Comparison of ENCODE assay signal across 22 cellular contexts in genomic region chr2:225090746-225091145, GRCh38. TPM values are rescaled to one million over a fixed set of nuclear protein-coding genes. Genes with fewer than 3 reads are reported as not detected.
DNase-seq lines count a peak whose midpoint lies in the region; ATAC-seq and TF ChIP-seq lines count a peak whose summit lies in the region.
"Had no signal": no experiment of that assay in that cellular context is flagged by ENCODE, and none has a peak within 500 bp of the region (broad histone marks: within the 10 kb centered on the region; RNA-seq: fewer than 3 reads in every experiment).

No MANE protein-coding gene starts in this region.

- peak overlapping the region; percentile 70 for H3K27ac ChIP-seq in brain microvascular endothelial cell
- H3K27ac ChIP-seq: left ventricle myocardium inferior, RWPE1, spleen, stomach had no signal

- no peak for TF ChIP-seq CTCF in brain microvascular endothelial cell (IDR thresholded peaks at IDR 0.05; ENCODE audit: low read depth, low read length, missing control alignments)

- no peaks in the 10 kb centered on the region for H3K9me3 ChIP-seq in skeletal muscle satellite cell (replicated peaks; ENCODE audit: low read length)
- H3K9me3 ChIP-seq: left ventricle myocardium inferior, spleen, stomach had no signal

- DNase-seq in GM03348 (ENCODE audit: low spot score), result peak; percentile 20
- peak; percentile 60 for DNase-seq in M059J (ENCODE audit: low read depth)
- peak; percentile 38 for DNase-seq in brain microvascular endothelial cell
- no peak for DNase-seq in NK-92 (lab: John Stamatoyannopoulos, UW; ENCODE audit: unreplicated experiment)
- DNase-seq in OCI-M1 (lab: John Stamatoyannopoulos, UW), result no peak
- DNase-seq: activated CD4-positive, alpha-beta T cell treated with anti-CD3 and anti-CD28 coated beads for 36 hours; activated T-cell treated with anti-CD3 and anti-CD28 coated beads, Interleukin-2, amount 50 U/mL, for 72 hours; COR-L47; DMS79 treated with DMSO at 0.1 percent for 48 hours; head of caudate nucleus; left ventricle myocardium inferior; MM.1S; NCI-H187; NCI-H446; NK-92 treated with Interleukin-12 subunit alpha and Interleukin-12 subunit beta, amount 100 ng/mL, for 24 hours; spleen; stimulated activated CD4-positive, alpha-beta T cell treated with anti-CD3 and anti-CD28 coated beads, Interleukin-4, amount 100 ng/mL, for 4 hours; stomach; trophoblast cell had no signal

- H3K36me3 ChIP-seq in brain microvascular endothelial cell (replicated peaks) (no peaks in the 10 kb centered on the region), skeletal muscle satellite cell (ENCODE audit: insufficient read depth, low read length) (no peaks in the 10 kb centered on the region)
- H3K36me3 ChIP-seq: left ventricle myocardium inferior, spleen, stomach had no signal

- no peak for ATAC-seq in GM18511 (IDR thresholded peaks at IDR 0.05; ENCODE audit: unreplicated experiment)
- ATAC-seq: activated CD4-positive, alpha-beta T cell treated with anti-CD3 and anti-CD28 coated beads for 36 hours; activated T-cell treated with anti-CD3 and anti-CD28 coated beads, Interleukin-2, amount 50 U/mL, for 72 hours had no signal

- H3K4me2 ChIP-seq in skeletal muscle satellite cell (ENCODE audit: low read length), result peak overlapping the region; percentile 52

- peaks cover 25% of the 10 kb centered on the region for H3K4me1 ChIP-seq in skeletal muscle satellite cell (ENCODE audit: control insufficient read depth, insufficient read depth, low read length)
- H3K4me1 ChIP-seq: left ventricle myocardium inferior, spleen, stomach had no signal

- H3K9ac ChIP-seq in skeletal muscle satellite cell (ENCODE audit: low read depth, low read length), result peak overlapping the region; percentile 45

- H3K27me3 ChIP-seq in brain microvascular endothelial cell (replicated peaks) (no peaks in the 10 kb centered on the region), skeletal muscle satellite cell (ENCODE audit: control insufficient read depth, insufficient read depth, low read length) (no peaks in the 10 kb centered on the region)
- H3K27me3 ChIP-seq: spleen, stomach had no signal

- in situ Hi-C loops in brain microvascular endothelial cell (cut with HindIII; ENCODE audit: low pct_ligation_motif_present, low sequenced_read_pairs), result no loop called here

- no peak overlapping the region for H3K4me3 ChIP-seq in brain microvascular endothelial cell (ENCODE audit: low read depth, low read length)
- H3K4me3 ChIP-seq in skeletal muscle satellite cell (ENCODE audit: low read length), result peak overlapping the region; percentile 22
- H3K4me3 ChIP-seq: left ventricle myocardium inferior, spleen, stomach had no signal

RNA-seq across cellular contexts. Expression of gene DOCK10, which starts 48.5 kb away (rescaled TPM):
- 25.3 and 34.5 TPM in 2 replicates for total RNA-seq in M059J (2014; rRNA removed; shearing (Covaris generic))
- 49.4 and 64.2 TPM in 2 replicates for total RNA-seq in skeletal muscle satellite cell (2012; rRNA removed)

Comparison
In these comparisons a context has a peak if more than half of its experiments do, and no peak if none do; other contexts are left out.
1. DNase-seq: peak in GM03348 (single experiment), M059J (single experiment) and brain microvascular endothelial cell (single experiment); none in NK-92 (single experiment) and OCI-M1 (single experiment).